In the genomic region with DNA sequence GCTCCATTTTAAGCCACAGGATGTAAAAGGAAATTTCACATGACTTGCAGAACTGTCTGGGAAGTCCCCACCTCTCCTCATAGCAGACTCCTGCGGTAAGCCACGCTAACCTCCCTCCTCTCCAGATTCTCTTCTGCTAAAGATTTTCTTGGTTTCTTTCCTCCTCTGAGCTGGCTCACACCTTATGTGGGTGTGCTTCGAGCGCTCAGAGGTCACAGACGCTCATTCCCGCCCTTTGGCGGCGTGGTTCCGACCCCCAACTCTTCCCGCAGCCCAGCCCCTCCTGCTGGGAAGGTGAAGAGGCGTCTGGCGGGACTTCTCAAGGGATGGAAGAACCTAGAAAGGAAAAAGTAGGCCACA, we compare ENCODE assay signal across 11 cellular contexts. TPM values are rescaled to one million over a fixed set of nuclear protein-coding genes. Genes with fewer than 3 reads are reported as not detected.
DNase-seq lines count a peak whose midpoint lies in the region; ATAC-seq and TF ChIP-seq lines count a peak whose summit lies in the region.
"Had no signal": no experiment of that assay in that cellular context is flagged by ENCODE, and none has a peak within 500 bp of the region (broad histone marks: within the 10 kb centered on the region; RNA-seq: fewer than 3 reads in every experiment).

No MANE protein-coding gene starts in this region.

- H3K4me3 Mint-ChIP-seq in activated CD4-positive, alpha-beta memory T cell treated with anti-CD3 and anti-CD28 coated beads, Interleukin-2, amount 10 ng/mL, durations not matched to agents 7 days and 5 days = no peak overlapping the region
- H3K4me3 Mint-ChIP-seq in endodermal cell = no peak overlapping the region
- no peak overlapping the region for H3K4me3 Mint-ChIP-seq in MCF 10A (ENCODE audit: unreplicated experiment)
- H3K4me3 Mint-ChIP-seq in H9 = no peak overlapping the region

- no peak overlapping the region for H3K56ac ChIP-seq in H9 (ENCODE audit: insufficient read length, low read depth, low read length)

- no peaks in the 10 kb centered on the region for H3K9me3 Mint-ChIP-seq in activated CD4-positive, alpha-beta memory T cell treated with anti-CD3 and anti-CD28 coated beads, Interleukin-2, amount 10 ng/mL, durations not matched to agents 7 days and 5 days
- H3K9me3 Mint-ChIP-seq in endodermal cell = peaks cover 17% of the 10 kb centered on the region
- H3K9me3 Mint-ChIP-seq in MCF 10A (ENCODE audit: unreplicated experiment) = no peaks in the 10 kb centered on the region
- H3K9me3 Mint-ChIP-seq in H9 = peaks cover 12 to 17% of the 10 kb centered on the region in 2 experiments

- no peaks in the 10 kb centered on the region for H3K79me2 ChIP-seq in H9 (ENCODE audit: insufficient read depth, low read length)

- H3K23me2 ChIP-seq in H9 (ENCODE audit: insufficient read length, low read depth, low read length, poor library complexity, severe bottlenecking) = no peaks in the 10 kb centered on the region

- H3K4ac ChIP-seq in H9 (ENCODE audit: low read depth, low read length) = no peak overlapping the region

- no peak overlapping the region for H2BK12ac ChIP-seq in H9 (ENCODE audit: insufficient read length, low read depth, low read length)

- 90 to 96% methylated on average over 4 to 12 of the region's 12 CpGs for WGBS in endodermal cell (ENCODE audit: insufficient coverage in 1 of 2, insufficient read length in 1 of 2), 2 experiments
- no CpG with 5 or more reads among the region's 12 CpGs for WGBS in H9 (ENCODE audit: extremely low coverage, insufficient read length, low lambda C conversion rate)

- H2AK5ac ChIP-seq in H9 (ENCODE audit: insufficient read length, low read length) = no peak overlapping the region

- no peak overlapping the region for H2BK20ac ChIP-seq in H9 (ENCODE audit: low read depth, low read length, poor library complexity, severe bottlenecking)

- H3K27ac ChIP-seq in endodermal cell (ENCODE audit: low read depth, low read length) (no peak overlapping the region), WERI-Rb-1 (no peak overlapping the region), H9 (ENCODE audit: insufficient read length, low read depth, low read length) (no peak overlapping the region)
- H3K27ac ChIP-seq: skin epidermis had no signal

- H3K4me3 ChIP-seq in endodermal cell (ENCODE audit: low read length) (no peak overlapping the region), WERI-Rb-1 (ENCODE audit: low read depth, low read length) (no peak overlapping the region)
- H3K4me3 ChIP-seq: skin epidermis had no signal

- no peak overlapping the region for H3K27ac Mint-ChIP-seq in activated CD4-positive, alpha-beta memory T cell treated with anti-CD3 and anti-CD28 coated beads, Interleukin-2, amount 10 ng/mL, durations not matched to agents 7 days and 5 days
- H3K27ac Mint-ChIP-seq in endodermal cell (no peak overlapping the region), MCF 10A (ENCODE audit: low read depth, unreplicated experiment) (no peak overlapping the region), H9 (no peak overlapping the region; a peak in 1 of 7 replicates)

- H3K18ac ChIP-seq in H9 (ENCODE audit: insufficient read length, low read depth, low read length) = no peak overlapping the region

- H3K4me1 ChIP-seq in endodermal cell (ENCODE audit: control insufficient read depth, insufficient read depth, low read length) = no peaks in the 10 kb centered on the region
- H3K4me1 ChIP-seq in H9 (ENCODE audit: insufficient read depth, low read length) = no peaks in the 10 kb centered on the region

- no peak overlapping the region for H2AFZ ChIP-seq in H9 (ENCODE audit: low read length)

- BruUV-seq in MCF 10A (replicated peaks; lab: Mats Ljungman, UMichigan) = no TSS peak

- intact Hi-C loops in MCF 10A (cut with micrococcal nuclease) = no loop called here

- H3K27me3 Mint-ChIP-seq in activated CD4-positive, alpha-beta memory T cell treated with anti-CD3 and anti-CD28 coated beads, Interleukin-2, amount 10 ng/mL, durations not matched to agents 7 days and 5 days = peaks cover 18% of the 10 kb centered on the region
- H3K27me3 Mint-ChIP-seq in endodermal cell (ENCODE audit: insufficient read depth) = peaks cover 27% of the 10 kb centered on the region
- H3K27me3 Mint-ChIP-seq in MCF 10A (ENCODE audit: insufficient read depth, unreplicated experiment) = no peaks in the 10 kb centered on the region
- peaks cover 3% of the 10 kb centered on the region; the same call in 1 of the 2 replicates for H3K27me3 Mint-ChIP-seq in H9 (ENCODE audit: low read depth)

- no peak overlapping the region for H4K5ac ChIP-seq in H9 (ENCODE audit: insufficient read length, low read depth, low read length)

- H2BK15ac ChIP-seq in H9 (ENCODE audit: low read depth, low read length) = no peak overlapping the region

- no peak overlapping the region for H3K4me2 ChIP-seq in H9 (ENCODE audit: insufficient read depth, insufficient read length, low read length)

- no peaks in the 10 kb centered on the region for H4K20me1 ChIP-seq in H9 (ENCODE audit: control insufficient read depth, insufficient read depth, insufficient read length)

- H3K4me1 Mint-ChIP-seq in activated CD4-positive, alpha-beta memory T cell treated with anti-CD3 and anti-CD28 coated beads, Interleukin-2, amount 10 ng/mL, durations not matched to agents 7 days and 5 days = peaks cover 7% of the 10 kb centered on the region
- H3K4me1 Mint-ChIP-seq in endodermal cell = peaks cover 2% of the 10 kb centered on the region
- peaks cover 4% of the 10 kb centered on the region for H3K4me1 Mint-ChIP-seq in MCF 10A (ENCODE audit: insufficient read depth, unreplicated experiment)
- peaks cover 7 to 11% of the 10 kb centered on the region in 2 experiments for H3K4me1 Mint-ChIP-seq in H9

- no peak overlapping the region for H2BK5ac ChIP-seq in H9 (ENCODE audit: insufficient read length, low read length)

- peak; percentile 45 for DNase-seq in activated CD4-positive, alpha-beta memory T cell treated with anti-CD3 and anti-CD28 coated beads, Interleukin-2, amount 10 ng/mL, durations not matched to agents 7 days and 5 days
- DNase-seq in endodermal cell (peak; percentile 81), WERI-Rb-1 (no peak), MCF 10A (ENCODE audit: unreplicated experiment) (no peak), H9 (no peak), AML-193 (lab: John Stamatoyannopoulos, UW) (no peak)
- peak; percentile 8 for DNase-seq in stimulated activated CD8-positive, alpha-beta memory T cell treated with anti-CD3 and anti-CD28 coated beads, Interleukin-15, amount 100 ng/mL, for 24 hours (ENCODE audit: low read depth)
- DNase-seq: DMS53, HCEC 1CT had no signal

- H3T11ph ChIP-seq in H9 (ENCODE audit: low read length) = no peak overlapping the region

- no peak overlapping the region for H4K8ac ChIP-seq in H9 (replicated peaks; ENCODE audit: insufficient read length, low read depth, low read length)

- H3K9ac ChIP-seq in endodermal cell (ENCODE audit: extremely low read depth, low read length, poor library complexity, severe bottlenecking) (no peak overlapping the region), H9 (ENCODE audit: extremely low read depth, insufficient read length, low read length) (no peak overlapping the region)

- no peaks in the 10 kb centered on the region for H3K27me3 ChIP-seq in endodermal cell (ENCODE audit: control insufficient read depth, insufficient read depth, low read length, poor library complexity, severe bottlenecking)
- no peaks in the 10 kb centered on the region for H3K27me3 ChIP-seq in WERI-Rb-1 (ENCODE audit: insufficient read depth, low read depth, severe bottlenecking)
- H3K27me3 ChIP-seq in H9 (ENCODE audit: insufficient read depth, low read length) = no peaks in the 10 kb centered on the region

- no peaks in the 10 kb centered on the region for H3K36me3 Mint-ChIP-seq in activated CD4-positive, alpha-beta memory T cell treated with anti-CD3 and anti-CD28 coated beads, Interleukin-2, amount 10 ng/mL, durations not matched to agents 7 days and 5 days (ENCODE audit: low read depth)
- no peaks in the 10 kb centered on the region for H3K36me3 Mint-ChIP-seq in endodermal cell (ENCODE audit: low read depth)
- no peaks in the 10 kb centered on the region for H3K36me3 Mint-ChIP-seq in MCF 10A (ENCODE audit: insufficient read depth, unreplicated experiment)
- peaks cover 2 to 15% (median 4%) of the 10 kb centered on the region in 3 experiments; a peak in 4 of 7 replicates for H3K36me3 Mint-ChIP-seq in H9 (ENCODE audit: insufficient read depth in 1 of 3, low read depth in 3 of 3)

- peak; percentile 68 for ATAC-seq in HG02884 (IDR thresholded peaks at IDR 0.05; ENCODE audit: unreplicated experiment)

- H4K91ac ChIP-seq in H9 (ENCODE audit: insufficient read length, low read depth, low read length) = no peak overlapping the region

- POLR2A ChIA-PET in activated CD4-positive, alpha-beta memory T cell treated with anti-CD3 and anti-CD28 coated beads, Interleukin-2, amount 10 ng/mL, durations not matched to agents 7 days and 5 days (lab: Charles Lee) = no interaction called here
- POLR2A ChIA-PET in MCF 10A (lab: Yijun Ruan, JAX) = no interaction called here

- H3K9me3 ChIP-seq in endodermal cell (ENCODE audit: control insufficient read depth, low read length) (peaks cover 8% of the 10 kb centered on the region), WERI-Rb-1 (ENCODE audit: severe bottlenecking) (no peaks in the 10 kb centered on the region), H9 (ENCODE audit: control insufficient read depth, low read depth, low read length) (no peaks in the 10 kb centered on the region)

- CTCF ChIA-PET in activated CD4-positive, alpha-beta memory T cell treated with anti-CD3 and anti-CD28 coated beads, Interleukin-2, amount 10 ng/mL, durations not matched to agents 7 days and 5 days (lab: Charles Lee) = no interaction called here
- CTCF ChIA-PET in MCF 10A (lab: Yijun Ruan, JAX) = interaction anchor here (0.6 kb wide), 1 partner anchor 91 kb away, joined by 3 read pairs; no protein-coding TSS in a partner anchor

- H3K14ac ChIP-seq in H9 (ENCODE audit: insufficient read depth, low read length) = no peak overlapping the region

- no peak overlapping the region for H3K23ac ChIP-seq in H9 (ENCODE audit: insufficient read length, low read depth, low read length)

- H2BK120ac ChIP-seq in H9 (ENCODE audit: low read depth, low read length, poor library complexity, severe bottlenecking) = no peak overlapping the region

- no peaks in the 10 kb centered on the region for H3K36me3 ChIP-seq in endodermal cell (ENCODE audit: control insufficient read depth, insufficient read depth, low read length)
- H3K36me3 ChIP-seq in WERI-Rb-1 = no peaks in the 10 kb centered on the region

- TF ChIP-seq CTCF in endodermal cell (conservative IDR thresholded peaks at IDR 0.05) = no peak
- no peak for TF ChIP-seq CTCF in WERI-Rb-1 (IDR thresholded peaks at IDR 0.05; ENCODE audit: low read depth, low read length)
- TF ChIP-seq CTCF in MCF 10A (IDR thresholded peaks at IDR 0.05; ENCODE audit: unreplicated experiment) = no peak
- no peak for TF ChIP-seq CTCF in H9 (conservative IDR thresholded peaks at IDR 0.05)

- H3K79me1 ChIP-seq in H9 (ENCODE audit: insufficient read depth, low read depth, low read length, poor library complexity, severe bottlenecking) = no peaks in the 10 kb centered on the region

RNA-seq across cellular contexts. Expression of gene CDK20, which starts 32.9 kb away (rescaled TPM):
- total RNA-seq in activated CD4-positive, alpha-beta memory T cell treated with anti-CD3 and anti-CD28 coated beads, Interleukin-2, amount 10 ng/mL, durations not matched to agents 7 days and 5 days = 1 to 10 TPM; 1.0 to 1.1 TPM
- total RNA-seq in endodermal cell (10 to 100 TPM in 1 of 2 donors, 1 to 10 TPM in 1; 9.9 to 13.3 TPM), MCF 10A (2022) (9.6 and 12.6 TPM in 2 replicates), H9 (2021) (3.1 and 3.6 TPM in 2 replicates)
- polyA plus RNA-seq in endodermal cell (2013, experiment 1 of 2) = 11.7 TPM
- polyA plus RNA-seq in endodermal cell (2013, experiment 2 of 2) = 7.7 TPM

Comparison
In these comparisons a context has a peak if more than half of its experiments do, and no peak if none do; other contexts are left out.
1. DNase-seq: peak in activated CD4-positive, alpha-beta memory T cell treated with anti-CD3 and anti-CD28 coated beads, Interleukin-2, amount 10 ng/mL, durations not matched to agents 7 days and 5 days (single experiment), endodermal cell (single experiment) and stimulated activated CD8-positive, alpha-beta memory T cell treated with anti-CD3 and anti-CD28 coated beads, Interleukin-15, amount 100 ng/mL, for 24 hours (single experiment); none in WERI-Rb-1 (single experiment), MCF 10A (single experiment), H9 (single experiment) and AML-193 (0 of 2).